ENCODE assay signal across 14 cellular contexts in genomic region chr6:659716-660581, GRCh38. TPM values are rescaled to one million over a fixed set of nuclear protein-coding genes. Genes with fewer than 3 reads are reported as not detected.
A peak's percentile ranks its signal among the peaks of the same experiment; 100 is the strongest.
DNase-seq lines count a peak whose midpoint lies in the region; ATAC-seq and TF ChIP-seq lines count a peak whose summit lies in the region.
"Had no signal": no experiment of that assay in that cellular context is flagged by ENCODE, and none has a peak within 500 bp of the region (broad histone marks: within the 10 kb centered on the region; RNA-seq: fewer than 3 reads in every experiment).

No MANE protein-coding gene starts in this region.

- intact Hi-C loops in activated T-helper 1 cell treated with anti-CD3 and anti-CD28 coated beads, Interleukin-12 subunit alpha, Interleukin-12 subunit beta, Interleukin-2, Interleukin-4 antibody, amounts not matched to agents 30 ng/mL and 10 ng/mL and 1 ng/mL, durations not matched to agents 14 hours and 24 hours and 36 hours (cut with micrococcal nuclease), result loop anchor here (2.0 kb wide), 1 partner anchor 15 kb away; no protein-coding TSS in a partner anchor

- peaks cover 62% of the 10 kb centered on the region for H3K4me1 Mint-ChIP-seq in activated T-helper 1 cell treated with anti-CD3 and anti-CD28 coated beads, Interleukin-12 subunit alpha, Interleukin-12 subunit beta, Interleukin-2, Interleukin-4 antibody, amounts not matched to agents 30 ng/mL and 10 ng/mL and 1 ng/mL, durations not matched to agents 14 hours and 24 hours and 36 hours (ENCODE audit: low read depth)
- H3K4me1 Mint-ChIP-seq in natural killer cell treated with Interleukin-12 subunit alpha and Interleukin-12 subunit beta and Interleukin-15 and Interleukin-18, amount 100 ng/mL, for 72 hours (ENCODE audit: low read depth in 2 of 2), result peaks cover 55 to 56% of the 10 kb centered on the region in 2 donors

- peak overlapping the region; percentile 14 for H3K27ac Mint-ChIP-seq in activated T-helper 1 cell treated with anti-CD3 and anti-CD28 coated beads, Interleukin-12 subunit alpha, Interleukin-12 subunit beta, Interleukin-2, Interleukin-4 antibody, amounts not matched to agents 30 ng/mL and 10 ng/mL and 1 ng/mL, durations not matched to agents 14 hours and 24 hours and 36 hours
- H3K27ac Mint-ChIP-seq in natural killer cell treated with Interleukin-12 subunit alpha and Interleukin-12 subunit beta and Interleukin-15 and Interleukin-18, amount 100 ng/mL, for 72 hours, result peak overlapping the region; percentile 8 to 31

- TF ChIP-seq CTCF in HEK293 (tag by site-specific recombination; IDR thresholded peaks at IDR 0.05), result no peak

- H3K36me3 Mint-ChIP-seq in activated T-helper 1 cell treated with anti-CD3 and anti-CD28 coated beads, Interleukin-12 subunit alpha, Interleukin-12 subunit beta, Interleukin-2, Interleukin-4 antibody, amounts not matched to agents 30 ng/mL and 10 ng/mL and 1 ng/mL, durations not matched to agents 14 hours and 24 hours and 36 hours (ENCODE audit: low read depth), result peaks cover 21% of the 10 kb centered on the region
- H3K36me3 Mint-ChIP-seq in natural killer cell treated with Interleukin-12 subunit alpha and Interleukin-12 subunit beta and Interleukin-15 and Interleukin-18, amount 100 ng/mL, for 72 hours, result peaks cover 13% of the 10 kb centered on the region

- peaks cover 20% of the 10 kb centered on the region for H3K4me1 ChIP-seq in HEK293 (ENCODE audit: control insufficient read depth, insufficient read depth, low read length)
- H3K4me1 ChIP-seq: body of pancreas had no signal

- no peak overlapping the region for H3K4me3 ChIP-seq in HEK293 (ENCODE audit: low read depth, low read length)
- H3K4me3 ChIP-seq: body of pancreas had no signal

- CTCF ChIA-PET in HEK293 (lab: Yijun Ruan, JAX), result interaction anchor here (0.7 to 1.3 kb wide), 4 partner anchors 11 to 31 kb away, joined by 3 to 4 read pairs (median 4); no protein-coding TSS in a partner anchor

- no peaks in the 10 kb centered on the region for H3K27me3 Mint-ChIP-seq in activated T-helper 1 cell treated with anti-CD3 and anti-CD28 coated beads, Interleukin-12 subunit alpha, Interleukin-12 subunit beta, Interleukin-2, Interleukin-4 antibody, amounts not matched to agents 30 ng/mL and 10 ng/mL and 1 ng/mL, durations not matched to agents 14 hours and 24 hours and 36 hours (ENCODE audit: insufficient read depth)
- no peaks in the 10 kb centered on the region for H3K27me3 Mint-ChIP-seq in natural killer cell treated with Interleukin-12 subunit alpha and Interleukin-12 subunit beta and Interleukin-15 and Interleukin-18, amount 100 ng/mL, for 72 hours
- H3K27me3 Mint-ChIP-seq: naive B cell had no signal

- H3K4me3 Mint-ChIP-seq in activated T-helper 1 cell treated with anti-CD3 and anti-CD28 coated beads, Interleukin-12 subunit alpha, Interleukin-12 subunit beta, Interleukin-2, Interleukin-4 antibody, amounts not matched to agents 30 ng/mL and 10 ng/mL and 1 ng/mL, durations not matched to agents 14 hours and 24 hours and 36 hours, result peak overlapping the region; percentile 13
- H3K4me3 Mint-ChIP-seq in natural killer cell treated with Interleukin-12 subunit alpha and Interleukin-12 subunit beta and Interleukin-15 and Interleukin-18, amount 100 ng/mL, for 72 hours, result peak overlapping the region; percentile 9

- DNase-seq in NCI-H2171 treated with DMSO at 0.1 percent for 48 hours (lab: John Stamatoyannopoulos, UW) (peak; percentile 24), NCI-H2171 (lab: John Stamatoyannopoulos, UW) (no peak), NCI-H1930 (lab: John Stamatoyannopoulos, UW) (no peak), SKM-1 (lab: John Stamatoyannopoulos, UW; ENCODE audit: unreplicated experiment) (no peak)
- no peak for DNase-seq in activated T-helper 1 cell treated with anti-CD3 and anti-CD28 coated beads, Interleukin-12 subunit alpha, Interleukin-12 subunit beta, Interleukin-2, Interleukin-4 antibody, amounts not matched to agents 30 ng/mL and 10 ng/mL and 1 ng/mL, durations not matched to agents 14 hours and 24 hours and 36 hours (ENCODE audit: low spot score)
- DNase-seq in natural killer cell treated with Interleukin-12 subunit alpha and Interleukin-12 subunit beta and Interleukin-15 and Interleukin-18, amount 100 ng/mL, for 72 hours (ENCODE audit: low spot score), result no peak
- DNase-seq: body of pancreas, EL, naive B cell, NCI-H226, small intestine had no signal

- peaks cover 4% of the 10 kb centered on the region for H3K9me3 Mint-ChIP-seq in activated T-helper 1 cell treated with anti-CD3 and anti-CD28 coated beads, Interleukin-12 subunit alpha, Interleukin-12 subunit beta, Interleukin-2, Interleukin-4 antibody, amounts not matched to agents 30 ng/mL and 10 ng/mL and 1 ng/mL, durations not matched to agents 14 hours and 24 hours and 36 hours
- H3K9me3 Mint-ChIP-seq in natural killer cell treated with Interleukin-12 subunit alpha and Interleukin-12 subunit beta and Interleukin-15 and Interleukin-18, amount 100 ng/mL, for 72 hours, result peaks cover 3% of the 10 kb centered on the region

- ATAC-seq in natural killer cell treated with Interleukin-12 subunit alpha and Interleukin-12 subunit beta and Interleukin-15 and Interleukin-18, amount 100 ng/mL, for 72 hours, result no peak
- ATAC-seq in HG03095 (IDR thresholded peaks at IDR 0.05; ENCODE audit: unreplicated experiment), result no peak
- ATAC-seq: body of pancreas, SK-N-SH treated with all-trans-retinoic acid at 6 μM for 48 hours had no signal

- H3K9me3 ChIP-seq in HEK293 (ENCODE audit: control insufficient read depth, insufficient read depth, low read depth, low read length), result no peaks in the 10 kb centered on the region
- H3K9me3 ChIP-seq: body of pancreas had no signal

- peaks cover 0 to 7% of the 10 kb centered on the region in 2 experiments; a peak in 1 of 3 replicates for H3K36me3 ChIP-seq in HEK293 (ENCODE audit: control insufficient read depth in 2 of 2, insufficient read depth in 1 of 2, low read length in 2 of 2)

- no peak overlapping the region for H3K27ac ChIP-seq in HEK293 (ENCODE audit: extremely low read depth, low read depth, low read length)
- H3K27ac ChIP-seq: body of pancreas had no signal

- POLR2A ChIA-PET in HEK293 (lab: Yijun Ruan, JAX), result interaction anchor here (1.0 kb wide), 1 partner anchor 10 kb away, joined by 4 read pairs; no protein-coding TSS in a partner anchor

TF ChIP-seq in HEK293, 187 proteins besides CTCF, POLR2A, EP300 and RAD21 (continues in another document):
- TF ChIP-seq KLF8 (tag by site-specific recombination; IDR thresholded peaks at IDR 0.05), result no peak
- no peak for TF ChIP-seq ZNF138 (tag by site-specific recombination; IDR thresholded peaks at IDR 0.05; ENCODE audit: borderline replicate concordance)
- no peak for TF ChIP-seq GLI2 (tag by site-specific recombination; IDR thresholded peaks at IDR 0.05; ENCODE audit: borderline replicate concordance, low read depth)
- no peak for TF ChIP-seq BCL6B (tag by site-specific recombination; IDR thresholded peaks at IDR 0.05)
- peak; percentile 31; the same call in 1 of the 2 replicates for TF ChIP-seq PRDM10 (tag by site-specific recombination; IDR thresholded peaks at IDR 0.05)

RNA-seq across cellular contexts. Expression of gene HUS1B, which starts 3.0 kb away (rescaled TPM):
- 2.7 and 2.8 TPM in 2 replicates for total RNA-seq in activated T-helper 1 cell treated with anti-CD3 and anti-CD28 coated beads, Interleukin-12 subunit alpha, Interleukin-12 subunit beta, Interleukin-2, Interleukin-4 antibody, amounts not matched to agents 30 ng/mL and 10 ng/mL and 1 ng/mL, durations not matched to agents 14 hours and 24 hours and 36 hours
- total RNA-seq in natural killer cell treated with Interleukin-12 subunit alpha and Interleukin-12 subunit beta and Interleukin-15 and Interleukin-18, amount 100 ng/mL, for 72 hours, result 1 to 10 TPM; 2.3 to 7.8 TPM

RNA-seq across cellular contexts. Expression of gene EXOC2, which starts 33.0 kb away (rescaled TPM):
- 44.5 and 47.1 TPM in 2 replicates for total RNA-seq in activated T-helper 1 cell treated with anti-CD3 and anti-CD28 coated beads, Interleukin-12 subunit alpha, Interleukin-12 subunit beta, Interleukin-2, Interleukin-4 antibody, amounts not matched to agents 30 ng/mL and 10 ng/mL and 1 ng/mL, durations not matched to agents 14 hours and 24 hours and 36 hours
- 10 to 100 TPM; 34.0 to 46.1 TPM for total RNA-seq in natural killer cell treated with Interleukin-12 subunit alpha and Interleukin-12 subunit beta and Interleukin-15 and Interleukin-18, amount 100 ng/mL, for 72 hours
